Comparison of ENCODE assay signal across 11 cellular contexts in genomic region chr19:8552810-8553209, GRCh38. TPM values are rescaled to one million over a fixed set of nuclear protein-coding genes. Genes with fewer than 3 reads are reported as not detected.
DNase-seq lines count a peak whose midpoint lies in the region; ATAC-seq, FAIRE-seq and TF ChIP-seq lines count a peak whose summit lies in the region.
"Had no signal": no experiment of that assay in that cellular context is flagged by ENCODE, and none has a peak within 500 bp of the region (broad histone marks: within the 10 kb centered on the region; RNA-seq: fewer than 3 reads in every experiment).

No MANE protein-coding gene starts in this region.

- H3K9me3 ChIP-seq in Panc1 (ENCODE audit: control insufficient read depth, insufficient read depth, low read depth, low read length), result no peaks in the 10 kb centered on the region
- H3K9me3 ChIP-seq in endothelial cell of umbilical vein (replicated peaks; ENCODE audit: control insufficient read depth, insufficient read depth, low read length), result no peaks in the 10 kb centered on the region
- H3K9me3 ChIP-seq in prostate gland, result no peaks in the 10 kb centered on the region

- H3K4me2 ChIP-seq in endothelial cell of umbilical vein (ENCODE audit: insufficient read depth, low read length), result no peak overlapping the region

- peak; percentile 40 for ATAC-seq in stimulated activated naive CD8-positive, alpha-beta T cell treated with anti-CD3 and anti-CD28 coated beads, Interleukin-15, Interleukin-2, amounts not matched to agents 100 U/mL and 50 U/mL, for 24 hours
- ATAC-seq in stimulated activated naive CD8-positive, alpha-beta T cell treated with anti-CD3 and anti-CD28 coated beads, Interleukin-15, amount 100 ng/mL, for 72 hours, result no peak
- peak; percentile 57; the same call in 1 of the 2 replicates for ATAC-seq in Panc1
- no peak for ATAC-seq in GM19395 (IDR thresholded peaks at IDR 0.05; ENCODE audit: unreplicated experiment)

- no peak for FAIRE-seq in endothelial cell of umbilical vein (lab: Jason Lieb, UNC)
- FAIRE-seq: D721Med had no signal

- H3K27ac ChIP-seq in Panc1 (ENCODE audit: low read length) (no peak overlapping the region), endothelial cell of umbilical vein (ENCODE audit: insufficient read depth, low read depth, low read length) (no peak overlapping the region), prostate gland (no peak overlapping the region)

- peak overlapping the region; percentile 24 for H2AFZ ChIP-seq in endothelial cell of umbilical vein (ENCODE audit: low read depth, low read length)

- TF ChIP-seq CTCF in Panc1 (IDR thresholded peaks at IDR 0.05) (no peak), endothelial cell of umbilical vein (IDR thresholded peaks at IDR 0.05; ENCODE audit: extremely low read depth in 1 of 2, insufficient read depth in 1 of 2, low read depth in 1 of 2, low read length in 2 of 2) (no peak), prostate gland (IDR thresholded peaks at IDR 0.05) (no peak)

- 69% methylated on average over 10 of the region's 10 CpGs for WGBS in prostate gland

- intact Hi-C loops in Panc1 (cut with micrococcal nuclease; ENCODE audit: unreplicated experiment), result no loop called here
- intact Hi-C loops in endothelial cell of umbilical vein (cut with micrococcal nuclease), result no loop called here
- intact Hi-C loops in prostate gland (cut with DNase I), result no loop called here

- no peaks in the 10 kb centered on the region for H3K36me3 ChIP-seq in Panc1 (ENCODE audit: control insufficient read depth, insufficient read depth, low read length)
- H3K36me3 ChIP-seq in endothelial cell of umbilical vein (ENCODE audit: control insufficient read depth in 2 of 2, extremely low read depth in 1 of 2, insufficient read depth in 2 of 2, low read length in 2 of 2), result no peaks in the 10 kb centered on the region
- no peaks in the 10 kb centered on the region for H3K36me3 ChIP-seq in prostate gland

- H3K9ac ChIP-seq in endothelial cell of umbilical vein (replicated peaks; ENCODE audit: extremely low read depth, insufficient read depth, low read length), result no peak overlapping the region

- H4K20me1 ChIP-seq in endothelial cell of umbilical vein (replicated peaks; ENCODE audit: control insufficient read depth, extremely low read depth, insufficient read depth, low read length), result no peaks in the 10 kb centered on the region

- BruUV-seq in Panc1 (replicated peaks; lab: Mats Ljungman, UMichigan) (TSS peak; percentile 61), endothelial cell of umbilical vein (replicated peaks; lab: Mats Ljungman, UMichigan) (no TSS peak)

- H3K27ac Mint-ChIP-seq in stimulated activated naive CD8-positive, alpha-beta T cell treated with anti-CD3 and anti-CD28 coated beads, Interleukin-15, amount 100 ng/mL, for 72 hours, result no peak overlapping the region
- H3K27ac Mint-ChIP-seq: activated naive CD8-positive, alpha-beta T cell had no signal

- in situ Hi-C loops in Panc1 (cut with HindIII; ENCODE audit: low pct_unique_long_range_greater_than_20kb, low sequenced_read_pairs), result no loop called here

- H3K79me2 ChIP-seq in endothelial cell of umbilical vein (ENCODE audit: control insufficient read depth, insufficient read depth, low read length), result no peaks in the 10 kb centered on the region

- peaks cover 13% of the 10 kb centered on the region for H3K4me1 Mint-ChIP-seq in stimulated activated naive CD8-positive, alpha-beta T cell treated with anti-CD3 and anti-CD28 coated beads, Interleukin-15, amount 100 ng/mL, for 72 hours

- POLR2A ChIA-PET in Panc1 (lab: Charles Lee) (interaction anchor here (0.5 kb wide), 1 partner anchor 24 kb away, joined by 3 read pairs; the partner anchor contains the start of gene MYO1F), endothelial cell of umbilical vein (lab: Charles Lee) (no interaction called here)

- dilution Hi-C loops in endothelial cell of umbilical vein (cut with MboI; ENCODE audit: extremely low pct_ligation_motif_present, low sequenced_read_pairs), result no loop called here

- CTCF ChIA-PET in Panc1 (lab: Charles Lee) (no interaction called here), endothelial cell of umbilical vein (lab: Charles Lee) (no interaction called here)

- H3K9me3 Mint-ChIP-seq in stimulated activated naive CD8-positive, alpha-beta T cell treated with anti-CD3 and anti-CD28 coated beads, Interleukin-15, amount 100 ng/mL, for 72 hours, result no peaks in the 10 kb centered on the region

- no peaks in the 10 kb centered on the region for H3K9me1 ChIP-seq in endothelial cell of umbilical vein (replicated peaks; ENCODE audit: control insufficient read depth, extremely low read depth, insufficient read depth, low read length)

- H3K4me3 Mint-ChIP-seq in stimulated activated naive CD8-positive, alpha-beta T cell treated with anti-CD3 and anti-CD28 coated beads, Interleukin-15, amount 100 ng/mL, for 72 hours, result no peak overlapping the region
- H3K4me3 Mint-ChIP-seq: activated naive CD8-positive, alpha-beta T cell had no signal

- H3K4me3 ChIP-seq in Panc1 (ENCODE audit: low read depth in 2 of 2, low read length in 2 of 2), result no peak overlapping the region
- H3K4me3 ChIP-seq in endothelial cell of umbilical vein (replicated peaks in 1 of 3; ENCODE audit: insufficient read depth in 1 of 3, low read depth in 1 of 3, low read length in 3 of 3), result no peak overlapping the region
- H3K4me3 ChIP-seq in prostate gland, result no peak overlapping the region

- TF ChIP-seq POLR2A in endothelial cell of umbilical vein (IDR thresholded peaks at IDR 0.05; ENCODE audit: low read depth, low read length), result no peak
- TF ChIP-seq POLR2A in prostate gland (IDR thresholded peaks at IDR 0.05), result no peak

- DNase-seq in stimulated activated naive CD8-positive, alpha-beta T cell treated with anti-CD3 and anti-CD28 coated beads, Interleukin-15, Interleukin-2, amounts not matched to agents 100 U/mL and 50 U/mL, for 24 hours, result no peak
- no peak for DNase-seq in stimulated activated naive CD8-positive, alpha-beta T cell treated with anti-CD3 and anti-CD28 coated beads, Interleukin-15, amount 100 ng/mL, for 72 hours
- DNase-seq in Panc1 (ENCODE audit: low read depth, low spot score), result no peak
- no peak for DNase-seq in endothelial cell of umbilical vein (ENCODE audit: low read depth, low spot score)
- no peak for DNase-seq in activated naive CD4-positive, alpha-beta T cell (lab: John Stamatoyannopoulos, UW)
- no peak for DNase-seq in OCI-M2 (lab: John Stamatoyannopoulos, UW; ENCODE audit: unreplicated experiment)
- no peak for DNase-seq in prostate gland (ENCODE audit: low spot score)
- DNase-seq: retina had no signal

- no peaks in the 10 kb centered on the region for H3K27me3 Mint-ChIP-seq in stimulated activated naive CD8-positive, alpha-beta T cell treated with anti-CD3 and anti-CD28 coated beads, Interleukin-15, amount 100 ng/mL, for 72 hours
- H3K27me3 Mint-ChIP-seq: activated naive CD8-positive, alpha-beta T cell had no signal

- no peaks in the 10 kb centered on the region for H3K4me1 ChIP-seq in Panc1 (ENCODE audit: control insufficient read depth, insufficient read depth, low read length)
- H3K4me1 ChIP-seq in endothelial cell of umbilical vein (ENCODE audit: control insufficient read depth, extremely low read depth, insufficient read depth, low read length), result no peaks in the 10 kb centered on the region
- H3K4me1 ChIP-seq in prostate gland (replicated peaks), result no peaks in the 10 kb centered on the region

- H3K27me3 ChIP-seq in Panc1 (ENCODE audit: control insufficient read depth, insufficient read depth, low read length) (no peaks in the 10 kb centered on the region), endothelial cell of umbilical vein (ENCODE audit: control insufficient read depth in 2 of 2, insufficient read depth in 2 of 2, low read length in 2 of 2) (no peaks in the 10 kb centered on the region), prostate gland (replicated peaks; ENCODE audit: insufficient read depth) (no peaks in the 10 kb centered on the region)

RNA-seq across cellular contexts. Expression of gene MYO1F, which starts 24.4 kb away (rescaled TPM):
- total RNA-seq in Panc1 (2021; ENCODE audit: unreplicated experiment) (0.33 TPM), endothelial cell of umbilical vein (0.07 and 0.22 TPM in 2 replicates), prostate gland (1 to 10 TPM; 6.1 to 9.4 TPM)
- 1.7 TPM for polyA plus RNA-seq in Panc1 (2012; ENCODE audit: insufficient read length)
- polyA plus RNA-seq in endothelial cell of umbilical vein, result 0.25 and 0.39 TPM in 2 replicates
- polyA plus RNA-seq in endothelial cell of umbilical vein (2011; cell fraction: cytosol; rRNA removed), result 0.13 and 0.24 TPM in 2 replicates
- polyA plus RNA-seq in endothelial cell of umbilical vein (2011; cell fraction: nucleus; rRNA removed), result 0.06 and 0.25 TPM in 2 replicates
- polyA plus RNA-seq in endothelial cell of umbilical vein (2012), result 0.44 and 0.80 TPM in 2 replicates
- 0.15 and 0.53 TPM in 2 replicates for polyA minus RNA-seq in endothelial cell of umbilical vein
- not detected for polyA minus RNA-seq in endothelial cell of umbilical vein (2011; cell fraction: cytosol; rRNA and poly(A)+ RNA removed)
- not detected in 2 replicates for polyA minus RNA-seq in endothelial cell of umbilical vein (2011; cell fraction: nucleus; rRNA and poly(A)+ RNA removed)

RNA-seq across cellular contexts. Expression of gene ZNF414, which starts 38.8 kb away (rescaled TPM):
- total RNA-seq in Panc1 (2021; ENCODE audit: unreplicated experiment) (37.1 TPM), endothelial cell of umbilical vein (14.5 and 20.6 TPM in 2 replicates), prostate gland (10 to 100 TPM; 24.4 to 59.5 TPM)
- 54.1 TPM for polyA plus RNA-seq in Panc1 (2012; ENCODE audit: insufficient read length)
- 10.6 and 11.6 TPM in 2 replicates for polyA plus RNA-seq in endothelial cell of umbilical vein
- polyA plus RNA-seq in endothelial cell of umbilical vein (2011; cell fraction: cytosol; rRNA removed), result 3.9 and 6.0 TPM in 2 replicates
- 10.6 and 11.8 TPM in 2 replicates for polyA plus RNA-seq in endothelial cell of umbilical vein (2011; cell fraction: nucleus; rRNA removed)
- polyA plus RNA-seq in endothelial cell of umbilical vein (2012), result 5.5 and 18.9 TPM in 2 replicates
- 2.3 and 3.0 TPM in 2 replicates for polyA minus RNA-seq in endothelial cell of umbilical vein
- polyA minus RNA-seq in endothelial cell of umbilical vein (2011; cell fraction: cytosol; rRNA and poly(A)+ RNA removed), result 13.2 TPM
- 2.9 and 8.4 TPM in 2 replicates for polyA minus RNA-seq in endothelial cell of umbilical vein (2011; cell fraction: nucleus; rRNA and poly(A)+ RNA removed)

RNA-seq across cellular contexts. Expression of gene PRAM1, which starts 50.4 kb away (rescaled TPM):
- total RNA-seq in Panc1 (2021; ENCODE audit: unreplicated experiment) (0.15 TPM), endothelial cell of umbilical vein (0.31 TPM in 1 of 2 replicates, not detected in the other), prostate gland (1 to 10 TPM; 2.4 to 5.3 TPM)
- not detected for polyA plus RNA-seq in Panc1 (2012; ENCODE audit: insufficient read length)
- 0.14 TPM in 1 of 2 replicates, not detected in the other for polyA plus RNA-seq in endothelial cell of umbilical vein
- not detected in 2 replicates for polyA plus RNA-seq in endothelial cell of umbilical vein (2011; cell fraction: cytosol; rRNA removed)
- polyA plus RNA-seq in endothelial cell of umbilical vein (2011; cell fraction: nucleus; rRNA removed), result 0.21 and 0.27 TPM in 2 replicates
- polyA plus RNA-seq in endothelial cell of umbilical vein (2012), result not detected in 2 replicates
- polyA minus RNA-seq in endothelial cell of umbilical vein, result not detected in 2 replicates
- not detected for polyA minus RNA-seq in endothelial cell of umbilical vein (2011; cell fraction: cytosol; rRNA and poly(A)+ RNA removed)
- 0.19 TPM in 1 of 2 replicates, not detected in the other for polyA minus RNA-seq in endothelial cell of umbilical vein (2011; cell fraction: nucleus; rRNA and poly(A)+ RNA removed)

RNA-seq across cellular contexts. Expression of gene ADAMTS10, which starts 57.7 kb away (rescaled TPM):
- 10.0 TPM for total RNA-seq in Panc1 (2021; ENCODE audit: unreplicated experiment)
- 16.6 TPM for polyA plus RNA-seq in Panc1 (2012; ENCODE audit: insufficient read length)
- 17.4 and 18.9 TPM in 2 replicates for total RNA-seq in endothelial cell of umbilical vein
- polyA plus RNA-seq in endothelial cell of umbilical vein, result 15.8 and 19.6 TPM in 2 replicates
- polyA plus RNA-seq in endothelial cell of umbilical vein (2011; cell fraction: cytosol; rRNA removed), result 2.0 and 4.2 TPM in 2 replicates
- 110 and 146 TPM in 2 replicates for polyA plus RNA-seq in endothelial cell of umbilical vein (2011; cell fraction: nucleus; rRNA removed)
- 8.4 and 14.3 TPM in 2 replicates for polyA plus RNA-seq in endothelial cell of umbilical vein (2012)
- polyA minus RNA-seq in endothelial cell of umbilical vein, result 10.2 and 16.7 TPM in 2 replicates
- polyA minus RNA-seq in endothelial cell of umbilical vein (2011; cell fraction: cytosol; rRNA and poly(A)+ RNA removed), result 0.92 TPM
- polyA minus RNA-seq in endothelial cell of umbilical vein (2011; cell fraction: nucleus; rRNA and poly(A)+ RNA removed), result 24.8 and 54.3 TPM in 2 replicates
- 10 to 100 TPM in 1 of 2 donors, 1 to 10 TPM in 1; 9.7 to 48.1 TPM for total RNA-seq in prostate gland

Comparison
In these comparisons a context has a peak if more than half of its experiments do, and no peak if none do; other contexts are left out.
1. ATAC-seq: peak in stimulated activated naive CD8-positive, alpha-beta T cell treated with anti-CD3 and anti-CD28 coated beads, Interleukin-15, Interleukin-2, amounts not matched to agents 100 U/mL and 50 U/mL, for 24 hours (single experiment) and Panc1 (single experiment); none in stimulated activated naive CD8-positive, alpha-beta T cell treated with anti-CD3 and anti-CD28 coated beads, Interleukin-15, amount 100 ng/mL, for 72 hours (single experiment) and GM19395 (single experiment).